18 cellular contexts compared by ENCODE assay signal in genomic region chr9:22044583-22044982, GRCh38. TPM values are rescaled to one million over a fixed set of nuclear protein-coding genes. Genes with fewer than 3 reads are reported as not detected.
DNase-seq lines count a peak whose midpoint lies in the region; ATAC-seq and TF ChIP-seq lines count a peak whose summit lies in the region.
"Had no signal": no experiment of that assay in that cellular context is flagged by ENCODE, and none has a peak within 500 bp of the region (broad histone marks: within the 10 kb centered on the region; RNA-seq: fewer than 3 reads in every experiment).

No MANE protein-coding gene starts in this region.

- no peaks in the 10 kb centered on the region for H4K20me1 ChIP-seq in PC-3 (ENCODE audit: low read length)

- no peaks in the 10 kb centered on the region for H3K9me3 ChIP-seq in PC-3 (ENCODE audit: low read length)
- H3K9me3 ChIP-seq in adrenal gland (replicated peaks in 1 of 3), result no peaks in the 10 kb centered on the region
- H3K9me3 ChIP-seq in tibial nerve, result no peaks in the 10 kb centered on the region
- H3K9me3 ChIP-seq: HAP-1, mucosa of descending colon had no signal

- ATAC-seq in PC-3, result peak; percentile 39
- no peak for ATAC-seq in GM19023 (IDR thresholded peaks at IDR 0.05; ENCODE audit: unreplicated experiment)
- ATAC-seq: activated T-cell treated with anti-CD3 and anti-CD28 coated beads, Interleukin-2, amount 50 U/mL, for 4 hours; mucosa of descending colon had no signal

- POLR2A ChIA-PET in PC-3 (lab: Charles Lee; ENCODE audit: unreplicated experiment), result no interaction called here

- no peak for TF ChIP-seq EP300 in tibial nerve (IDR thresholded peaks at IDR 0.05)

- no peaks in the 10 kb centered on the region for H3K9me2 ChIP-seq in PC-3 (replicated peaks; ENCODE audit: low read length)

- intact Hi-C loops in PC-3 (cut with micrococcal nuclease), result loop anchor here (2.0 to 5.0 kb wide), 4 partner anchors 37 to 198 kb away; partner anchors contain the start of gene CDKN2B
- intact Hi-C loops in adrenal gland (cut with DNase I), result no loop called here

- H3K4me2 ChIP-seq in PC-3 (ENCODE audit: low read length), result peak overlapping the region; percentile 41; the same call in 1 of the 2 replicates

- H3K36me3 ChIP-seq in PC-3 (ENCODE audit: low read depth, low read length) (no peaks in the 10 kb centered on the region), adrenal gland (replicated peaks in 1 of 2) (no peaks in the 10 kb centered on the region), tibial nerve (no peaks in the 10 kb centered on the region)
- H3K36me3 ChIP-seq: HAP-1 had no signal

- DNase-seq in AG10803 (ENCODE audit: low read depth), result peak; percentile 75
- DNase-seq in PC-3, result peak; percentile 82
- DNase-seq in dedifferentiated amniotic fluid mesenchymal stem cell (ENCODE audit: extremely low spot score), result peak; percentile 60
- DNase-seq in lung microvascular endothelial cell (ENCODE audit: low read depth in 2 of 2), result peak; percentile 13 to 93
- DNase-seq in NOMO-1 treated with DMSO at 0.1 percent for 48 hours (lab: John Stamatoyannopoulos, UW; ENCODE audit: unreplicated experiment), result no peak
- no peak for DNase-seq in adrenal gland
- DNase-seq in tibial nerve (ENCODE audit: low spot score in 2 of 2), result no peak
- DNase-seq: activated CD4-positive, alpha-beta T cell treated with anti-CD3 and anti-CD28 coated beads for 48 hours; activated T-cell treated with anti-CD3 and anti-CD28 coated beads, Interleukin-2, amount 50 U/mL, for 4 hours; DMS79; islet precursor cell; mucosa of descending colon; NCI-H1694; RPMI8226; stimulated activated CD4-positive, alpha-beta T cell treated with anti-CD3 and anti-CD28 coated beads, Interleukin-12 subunit alpha, Interleukin-12 subunit beta, amount 100 ng/mL, for 4 hours; T-helper 2 cell had no signal

- BruUV-seq in PC-3 (replicated peaks; lab: Mats Ljungman, UMichigan), result no TSS peak

- peaks cover 7% of the 10 kb centered on the region for H3F3A ChIP-seq in PC-3 (ENCODE audit: low read length, unreplicated experiment)

- H3K27ac ChIP-seq in PC-3 (ENCODE audit: low read length) (peak overlapping the region; percentile 62), adrenal gland (no peak overlapping the region), tibial nerve (no peak overlapping the region)

- H2AFZ ChIP-seq in PC-3 (ENCODE audit: low read length), result no peak overlapping the region

- peaks cover 62% of the 10 kb centered on the region for H3K4me1 ChIP-seq in PC-3 (ENCODE audit: insufficient read depth, low read length)
- H3K4me1 ChIP-seq in adrenal gland (replicated peaks in 1 of 2), result peaks cover 0 to 4% of the 10 kb centered on the region in 2 donors
- peaks cover 0 to under 1% (median under 1%) of the 10 kb centered on the region in 4 donors for H3K4me1 ChIP-seq in tibial nerve
- H3K4me1 ChIP-seq: HAP-1 had no signal

- peak overlapping the region; percentile 26; the same call in 1 of the 2 replicates for H3K9ac ChIP-seq in PC-3 (ENCODE audit: low read length)

- H3K4me3 ChIP-seq in AG10803 (ENCODE audit: low read length), result no peak overlapping the region
- no peak overlapping the region for H3K4me3 ChIP-seq in PC-3 (ENCODE audit: low read length)
- H3K4me3 ChIP-seq in adrenal gland, result no peak overlapping the region
- H3K4me3 ChIP-seq in tibial nerve, result no peak overlapping the region
- H3K4me3 ChIP-seq: HAP-1, mucosa of descending colon had no signal

- TF ChIP-seq CTCF in AG10803 (conservative IDR thresholded peaks at IDR 0.05; ENCODE audit: low read length) (no peak), PC-3 (conservative IDR thresholded peaks at IDR 0.05; ENCODE audit: low read depth, low read length) (no peak), adrenal gland (IDR thresholded peaks at IDR 0.05) (no peak), tibial nerve (IDR thresholded peaks at IDR 0.05) (no peak)

- CTCF ChIA-PET in PC-3 (lab: Charles Lee), result no interaction called here

- no peaks in the 10 kb centered on the region for H3K27me3 ChIP-seq in PC-3 (ENCODE audit: low read length)
- H3K27me3 ChIP-seq in adrenal gland, result no peaks in the 10 kb centered on the region
- H3K27me3 ChIP-seq in tibial nerve, result no peaks in the 10 kb centered on the region

- TF ChIP-seq POLR2A in adrenal gland (IDR thresholded peaks at IDR 0.05) (no peak), tibial nerve (IDR thresholded peaks at IDR 0.05) (no peak)

- no peaks in the 10 kb centered on the region for H3K79me2 ChIP-seq in PC-3 (ENCODE audit: low read length)

RNA-seq across cellular contexts. Expression of gene CDKN2B, which starts 35.5 kb away (rescaled TPM):
- total RNA-seq in PC-3 (2014; rRNA removed) (32.2 and 32.7 TPM in 2 replicates), lung microvascular endothelial cell (1.4 and 4.4 TPM in 2 replicates), adrenal gland (10 to 100 TPM in 2 of 8 donors, 1 to 10 TPM in 6; 2.7 to 13.8 (median 6.5) TPM), tibial nerve (10 to 100 TPM; 18.2 to 33.1 (median 27.6) TPM)
- 1 to 10 TPM; 1.4 to 4.3 (median 3.3) TPM for polyA plus RNA-seq in adrenal gland

RNA-seq across cellular contexts. Expression of gene CDKN2B-AS1, which starts 50.0 kb away (rescaled TPM):
- total RNA-seq in PC-3 (2014; rRNA removed) (0.40 and 2.0 TPM in 2 replicates), lung microvascular endothelial cell (0.60 and 1.5 TPM in 2 replicates), adrenal gland (1 to 10 TPM in 3 of 8 donors, under 1 TPM in 4, not detected in 1; 0.28 to 2.5 (median 0.87) TPM), tibial nerve (1 to 10 TPM in 1 of 4 donors, under 1 TPM in 2, not detected in 1; 0.59 to 1.5 (median 0.90) TPM)
- 1 to 10 TPM in 1 of 3 donors, under 1 TPM in 2; 0.13 to 1.5 (median 0.74) TPM for polyA plus RNA-seq in adrenal gland

RNA-seq across cellular contexts. Expression of gene CDKN2A, which starts 50.4 kb away (rescaled TPM):
- 273 and 293 TPM in 2 replicates for total RNA-seq in PC-3 (2014; rRNA removed)
- 0.60 and 13.3 TPM in 2 replicates for total RNA-seq in lung microvascular endothelial cell
- total RNA-seq in adrenal gland, result 10 to 100 TPM in 6 of 8 donors, 1 to 10 TPM in 2; 4.1 to 34.5 (median 17.0) TPM
- 10 to 100 TPM in 2 of 3 donors, 1 to 10 TPM in 1; 2.6 to 15.8 (median 11.6) TPM for polyA plus RNA-seq in adrenal gland
- total RNA-seq in tibial nerve, result 10 to 100 TPM in 1 of 4 donors, 1 to 10 TPM in 3; 1.7 to 11.6 (median 2.4) TPM

Comparison
In these comparisons a context has a peak if more than half of its experiments do, and no peak if none do; other contexts are left out.
1. DNase-seq: peak in AG10803 (single experiment), PC-3 (single experiment), dedifferentiated amniotic fluid mesenchymal stem cell (single experiment) and lung microvascular endothelial cell (2 of 2); none in NOMO-1 treated with DMSO at 0.1 percent for 48 hours (single experiment), adrenal gland (0 of 7) and tibial nerve (0 of 2).